11 cellular contexts compared by ENCODE assay signal in the genomic region with DNA sequence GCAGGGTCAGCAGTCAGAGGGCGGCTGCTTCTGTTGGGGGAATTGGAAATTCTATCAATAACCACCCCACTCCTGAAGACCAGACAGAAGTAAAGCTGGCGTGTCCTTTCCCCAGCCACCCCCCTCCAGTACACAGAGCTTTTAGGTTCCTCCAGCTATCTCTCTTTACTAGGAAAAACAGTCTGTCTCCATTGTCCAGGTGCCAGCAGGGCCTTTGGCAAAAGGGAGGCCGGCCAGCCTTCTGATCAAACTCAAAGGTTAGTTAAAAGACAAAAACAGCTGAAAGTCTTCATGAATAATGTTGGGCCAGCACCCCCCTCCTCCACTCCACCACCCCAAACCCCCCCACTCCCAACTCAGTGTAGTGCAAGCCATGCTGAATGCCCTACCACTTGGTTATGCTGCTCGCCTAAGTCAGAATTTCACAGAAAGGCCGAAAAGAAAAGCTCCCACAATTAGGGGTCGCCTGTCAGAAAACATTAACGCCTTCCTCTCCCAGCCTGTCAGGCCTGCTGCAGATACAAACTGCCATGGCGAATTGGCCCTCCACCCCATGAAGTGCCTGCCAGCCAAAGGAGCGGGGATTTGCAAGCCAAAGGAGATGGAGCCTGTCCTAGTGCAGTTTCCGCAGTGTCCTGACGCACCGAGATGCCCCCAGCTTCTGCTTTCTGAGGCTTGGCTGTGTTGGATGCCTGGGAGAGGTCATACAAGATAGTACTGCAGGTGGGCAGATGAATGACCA.
"Had no signal": no experiment of that assay in that cellular context is flagged by ENCODE, and none has a peak within 500 bp of the region (broad histone marks: within the 10 kb centered on the region; RNA-seq: fewer than 3 reads in every experiment).

No MANE protein-coding gene starts in this region.

- ATAC-seq: naive thymus-derived CD8-positive, alpha-beta T cell; stimulated activated memory B cell treated with anti-CD40 and anti-IgM and Interleukin-4, amounts not matched to agents 10 μg/mL and 1 μg/mL and 100 μg/mL, for 72 hours had no signal

- H3K27ac Mint-ChIP-seq: naive thymus-derived CD8-positive, alpha-beta T cell; stimulated activated memory B cell treated with anti-CD40 and anti-IgM and Interleukin-4, amounts not matched to agents 10 μg/mL and 1 μg/mL and 100 μg/mL, for 72 hours; T-helper 2 cell treated with Interferon-gamma antibody and Interleukin-4, amounts not matched to agents 5 μg/mL and 100 μg/mL, for 36 hours had no signal

- DNase-seq: activated CD4-positive, alpha-beta T cell treated with anti-CD3 and anti-CD28 coated beads, Interleukin-2, amount 50 U/mL, for 4 hours; activated naive CD4-positive, alpha-beta T cell treated with Interleukin-2 at 50 U/mL for 16 hours; activated T-cell treated with anti-CD3 and anti-CD28 coated beads for 4 hours; adrenal gland; colonic mucosa; effector CD4-positive, alpha-beta T cell; islet precursor cell; naive thymus-derived CD8-positive, alpha-beta T cell; SW 1271 had no signal
